In genomic region chr10:124744047-124744687, GRCh38 we compare ENCODE assay signal across 8 cellular contexts. TPM values are rescaled to one million over a fixed set of nuclear protein-coding genes. Genes with fewer than 3 reads are reported as not detected.
DNase-seq lines count a peak whose midpoint lies in the region; ATAC-seq and TF ChIP-seq lines count a peak whose summit lies in the region.

Gene FAM53B, minus strand, starts transcription at chr10:124744378. Its CDS starts 37,665 bp downstream, at chr10:124706713.

- peaks cover 57% of the 10 kb centered on the region for H3K4me1 Mint-ChIP-seq in activated naive CD4-positive, alpha-beta T cell treated with anti-CD3 and anti-CD28 coated beads, Interleukin-2, amount 50 U/mL, for 24 hours

- peaks cover 41% of the 10 kb centered on the region for H3K4me1 ChIP-seq in testis

- DNase-seq in DMS79 treated with DMSO at 0.1 percent for 48 hours (lab: John Stamatoyannopoulos, UW) (peak; percentile 28), HuH-7 (ENCODE audit: low spot score) (peak; percentile 87), glomerular visceral epithelial cell (ENCODE audit: extremely low spot score) (peak; percentile 79), omental fat pad (ENCODE audit: low spot score) (no peak), testis (peak; percentile 90)

- H3K27ac Mint-ChIP-seq in activated naive CD4-positive, alpha-beta T cell treated with anti-CD3 and anti-CD28 coated beads, Interleukin-2, amount 50 U/mL, for 24 hours: peak within 1 kb of the TSS; percentile 99

- H3K4me3 ChIP-seq in testis: peak within 1 kb of the TSS; percentile 74 to 88

- H3K9me3 ChIP-seq in testis: no peaks in the 10 kb centered on the region

- intact Hi-C loops in testis (cut with DNase I; ENCODE audit: low total_unique reads): no loop called here

- H3K36me3 ChIP-seq in testis (ENCODE audit: low read depth, missing control alignments): no peaks in the 10 kb centered on the region

- no peaks in the 10 kb centered on the region for H3K27me3 ChIP-seq in testis

- H3K27me3 Mint-ChIP-seq in activated naive CD4-positive, alpha-beta T cell treated with anti-CD3 and anti-CD28 coated beads, Interleukin-2, amount 50 U/mL, for 24 hours: no peaks in the 10 kb centered on the region

- no peaks in the 10 kb centered on the region for H3K36me3 Mint-ChIP-seq in activated naive CD4-positive, alpha-beta T cell treated with anti-CD3 and anti-CD28 coated beads, Interleukin-2, amount 50 U/mL, for 24 hours

- no peaks in the 10 kb centered on the region for H3K9me3 Mint-ChIP-seq in activated naive CD4-positive, alpha-beta T cell treated with anti-CD3 and anti-CD28 coated beads, Interleukin-2, amount 50 U/mL, for 24 hours

- no peak for TF ChIP-seq POLR2A in testis (IDR thresholded peaks at IDR 0.05)

- TF ChIP-seq CTCF in omental fat pad (IDR thresholded peaks at IDR 0.05) (no peak), testis (IDR thresholded peaks at IDR 0.05) (peak in 1 of 3 experiments; percentile 80)

- 0% methylated on average over 21 to 67 of the region's 105 CpGs for WGBS in testis, 2 donors

- peak within 1 kb of the TSS; percentile 89 to 94 for H3K27ac ChIP-seq in testis

- peak within 1 kb of the TSS; percentile 97 for H3K4me3 Mint-ChIP-seq in activated naive CD4-positive, alpha-beta T cell treated with anti-CD3 and anti-CD28 coated beads, Interleukin-2, amount 50 U/mL, for 24 hours

- ATAC-seq in GM21515 (IDR thresholded peaks at IDR 0.05; ENCODE audit: unreplicated experiment) (peak; percentile 68), SK-N-SH treated with all-trans-retinoic acid at 6 μM for 48 hours (peak; percentile 54), omental fat pad (ENCODE audit: low FRiP score) (peak; percentile 78)

TF ChIP-seq in SK-N-SH treated with all-trans-retinoic acid at 6 μM for 48 hours, 23 proteins besides CTCF, POLR2A, EP300 and RAD21:
- no peak for TF ChIP-seq TOX (CRISPR knock-in tag; IDR thresholded peaks at IDR 0.05; ENCODE audit: borderline replicate concordance)
- TF ChIP-seq CSRNP3 (CRISPR knock-in tag; IDR thresholded peaks at IDR 0.05): no peak
- TF ChIP-seq BACH2 (CRISPR knock-in tag; IDR thresholded peaks at IDR 0.05; ENCODE audit: borderline replicate concordance): no peak
- TF ChIP-seq ZFP30 (CRISPR knock-in tag; IDR thresholded peaks at IDR 0.05): no peak
- no peak for TF ChIP-seq GLIS3 (CRISPR knock-in tag; IDR thresholded peaks at IDR 0.05)
- no peak for TF ChIP-seq OSR1 (CRISPR knock-in tag; IDR thresholded peaks at IDR 0.05)
- no peak for TF ChIP-seq TCF4 (CRISPR knock-in tag; IDR thresholded peaks at IDR 0.05; ENCODE audit: borderline replicate concordance)
- no peak for TF ChIP-seq ZNF70 (CRISPR knock-in tag; IDR thresholded peaks at IDR 0.05)
- no peak for TF ChIP-seq ZC3H10 (CRISPR knock-in tag; IDR thresholded peaks at IDR 0.05)
- TF ChIP-seq ISL1 (CRISPR knock-in tag; IDR thresholded peaks at IDR 0.05): no peak
- no peak for TF ChIP-seq POU6F1 (CRISPR knock-in tag; IDR thresholded peaks at IDR 0.05; ENCODE audit: borderline replicate concordance, low read depth)
- no peak for TF ChIP-seq SNAI2 (CRISPR knock-in tag; IDR thresholded peaks at IDR 0.05)
- no peak for TF ChIP-seq CSDC2 (CRISPR knock-in tag; IDR thresholded peaks at IDR 0.05)
- TF ChIP-seq ESRRG (CRISPR knock-in tag; IDR thresholded peaks at IDR 0.05): no peak
- no peak for TF ChIP-seq PPARA (CRISPR knock-in tag; IDR thresholded peaks at IDR 0.05; ENCODE audit: borderline replicate concordance)
- TF ChIP-seq ZFP3 (CRISPR knock-in tag; IDR thresholded peaks at IDR 0.05): no peak
- TF ChIP-seq PATZ1 (CRISPR knock-in tag; IDR thresholded peaks at IDR 0.05; ENCODE audit: borderline replicate concordance): no peak
- TF ChIP-seq ZNF565 (CRISPR knock-in tag; conservative IDR thresholded peaks at IDR 0.05; ENCODE audit: low read depth): no peak
- TF ChIP-seq ARNTL (CRISPR knock-in tag; IDR thresholded peaks at IDR 0.05; ENCODE audit: borderline replicate concordance, low read depth): no peak
TF ChIP-seq in SK-N-SH treated with all-trans-retinoic acid at 6 μM for 48 hours: peak in this region for 0.

RNA-seq across cellular contexts. Expression of gene FAM53B, which starts in this region (rescaled TPM):
- 10 to 100 TPM; 21.9 to 42.6 (median 32.2) TPM for total RNA-seq in omental fat pad
- total RNA-seq in testis: 100 to 1,000 TPM; 109 to 125 TPM
- 36.9 TPM for polyA plus RNA-seq in testis (ENCODE audit: insufficient read depth, low read depth, low replicate concordance)
